ENCODE assay signal across 32 cellular contexts in the genomic region with DNA sequence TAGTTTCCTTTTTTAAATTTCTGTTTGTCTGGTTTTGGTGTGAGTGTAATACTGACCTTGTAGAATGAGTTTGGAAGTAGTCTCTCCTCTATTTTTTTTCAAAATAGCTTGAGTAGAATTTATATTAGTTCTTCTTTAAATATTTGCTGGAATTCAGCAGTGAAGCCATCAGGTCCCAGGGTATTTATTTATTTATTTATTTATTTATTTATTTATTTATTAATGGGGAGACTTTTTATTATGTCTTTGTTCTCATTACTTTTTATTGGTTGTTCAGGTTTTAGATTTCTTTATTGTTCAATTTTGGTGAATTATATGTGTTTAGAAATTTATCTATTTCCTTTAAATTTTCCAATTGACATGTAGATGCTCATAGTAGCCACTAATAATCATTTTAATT.
"Had no signal": no experiment of that assay in that cellular context is flagged by ENCODE, and none has a peak within 500 bp of the region (broad histone marks: within the 10 kb centered on the region; RNA-seq: fewer than 3 reads in every experiment).

No MANE protein-coding gene starts in this region.

- FAIRE-seq: astrocyte, bronchial epithelial cell had no signal

- H3K4me3 ChIP-seq: adrenal gland, ascending aorta, body of pancreas, breast epithelium, cardiac muscle cell had no signal

- H3K4me1 ChIP-seq: adrenal gland, ascending aorta, body of pancreas, breast epithelium had no signal

- H3K27ac ChIP-seq: adrenal gland, ascending aorta, body of pancreas, brain microvascular endothelial cell, breast epithelium, cardiac muscle cell had no signal

- H3K9me3 ChIP-seq: adrenal gland, ascending aorta, body of pancreas, breast epithelium had no signal

- H3K36me3 ChIP-seq: adrenal gland, ascending aorta, brain microvascular endothelial cell, breast epithelium, cardiac muscle cell had no signal

- DNase-seq: activated effector memory CD4-positive, alpha-beta T cell treated with anti-CD3 and anti-CD28 coated beads, Interleukin-2, amount 50 U/mL, for 16 hours; activated effector memory CD4-positive, alpha-beta T cell treated with Interleukin-2 at 50 U/mL for 16 hours; activated gamma-delta T cell; activated gamma-delta T cell treated with Interleukin-2 at 50 U/mL for 16 hours; activated naive CD4-positive, alpha-beta T cell; activated naive CD4-positive, alpha-beta T cell treated with anti-CD3 and anti-CD28 coated beads for 36 hours; activated naive CD4-positive, alpha-beta T cell treated with anti-CD3 and anti-CD28 coated beads, Interleukin-2, amount 10 ng/mL, durations not matched to agents 7 days and 5 days; activated naive CD4-positive, alpha-beta T cell treated with anti-CD3 and anti-CD28 coated beads, Interleukin-2, amount 50 U/mL, for 16 hours; activated naive CD4-positive, alpha-beta T cell treated with Interleukin-2 at 50 U/mL for 16 hours; activated naive CD8-positive, alpha-beta T cell treated with anti-CD3 and anti-CD28 coated beads for 36 hours; activated naive CD8-positive, alpha-beta T cell treated with anti-CD3 and anti-CD28 coated beads, Interleukin-2, amount 10 ng/mL, durations not matched to agents 7 days and 5 days; activated naive CD8-positive, alpha-beta T cell treated with anti-CD3 and anti-CD28 coated beads, Interleukin-2, amount 50 U/mL, for 24 hours; activated T-cell treated with anti-CD3 and anti-CD28 coated beads, Interleukin-2, amount 50 U/mL, for 4 hours; activated T-cell treated with anti-CD3 and anti-CD28 coated beads, Interleukin-2, amount 50 U/mL, for 48 hours; activated T-cell treated with anti-CD3 and anti-CD28 coated beads, Interleukin-2, amount 50 U/mL, for 72 hours; adrenal gland; amniotic stem cell; amygdala; anterior cingulate cortex; aorta; body of pancreas; brain microvascular endothelial cell; caudate nucleus; central memory CD4-positive, alpha-beta T cell; cerebellar nuclear complex had no signal

- ATAC-seq: activated naive CD4-positive, alpha-beta T cell treated with anti-CD3 and anti-CD28 coated beads, Interleukin-2, amount 50 U/mL, for 72 hours; activated naive CD8-positive, alpha-beta T cell treated with anti-CD3 and anti-CD28 coated beads, Interleukin-2, amount 50 U/mL, for 24 hours; activated T-cell treated with anti-CD3 and anti-CD28 coated beads, Interleukin-2, amount 50 U/mL, for 4 hours; activated T-cell treated with anti-CD3 and anti-CD28 coated beads, Interleukin-2, amount 50 U/mL, for 72 hours; activated T-helper 17 cell treated with anti-CD3 and anti-CD28 coated beads, Interleukin-2, amount 50 U/mL, for 72 hours; body of pancreas had no signal
